In genomic region chr3:67048067-67048715, GRCh38 we compare ENCODE assay signal across 8 cellular contexts. TPM values are rescaled to one million over a fixed set of nuclear protein-coding genes. Genes with fewer than 3 reads are reported as not detected.
DNase-seq lines count a peak whose midpoint lies in the region; ATAC-seq and TF ChIP-seq lines count a peak whose summit lies in the region.

No MANE protein-coding gene starts in this region.

- POLR2A ChIA-PET in CD8-positive, alpha-beta T cell (lab: Charles Lee): interaction anchor here (1.4 kb wide), 1 partner anchor 22 kb away, joined by 3 read pairs; no protein-coding TSS in a partner anchor

- H3K9me3 Mint-ChIP-seq in CD14-positive monocyte: peaks cover 0 to 7% (median 3%) of the 10 kb centered on the region in 7 donors
- H3K9me3 Mint-ChIP-seq in CD8-positive, alpha-beta T cell: no peaks in the 10 kb centered on the region
- H3K9me3 Mint-ChIP-seq in activated T-helper 2 cell treated with anti-CD3 and anti-CD28 coated beads, Interferon-gamma antibody, Interleukin-2, Interleukin-4, amounts not matched to agents 10 μg/mL and 5 μg/mL and 100 μg/mL, durations not matched to agents 14 hours and 24 hours and 36 hours: no peaks in the 10 kb centered on the region

- no peak overlapping the region for H3K4me3 ChIP-seq in CD8-positive, alpha-beta T cell (ENCODE audit: low read depth, low read length)

- peak overlapping the region in 4 of 7 donors; percentile 3 to 81 (median 42) for H3K27ac Mint-ChIP-seq in CD14-positive monocyte
- no peak overlapping the region for H3K27ac Mint-ChIP-seq in CD8-positive, alpha-beta T cell
- H3K27ac Mint-ChIP-seq in activated T-helper 2 cell treated with anti-CD3 and anti-CD28 coated beads, Interferon-gamma antibody, Interleukin-2, Interleukin-4, amounts not matched to agents 10 μg/mL and 5 μg/mL and 100 μg/mL, durations not matched to agents 14 hours and 24 hours and 36 hours: no peak overlapping the region

- no peaks in the 10 kb centered on the region for H3K9me3 ChIP-seq in CD8-positive, alpha-beta T cell (ENCODE audit: low read length)

- no peak for TF ChIP-seq CTCF in CD14-positive monocyte (IDR thresholded peaks at IDR 0.05)
- TF ChIP-seq CTCF in CD8-positive, alpha-beta T cell (IDR thresholded peaks at IDR 0.05): no peak

- H3K4me1 Mint-ChIP-seq in CD14-positive monocyte: peaks cover 10% of the 10 kb centered on the region
- no peaks in the 10 kb centered on the region for H3K4me1 Mint-ChIP-seq in CD8-positive, alpha-beta T cell (ENCODE audit: low read depth)
- no peaks in the 10 kb centered on the region for H3K4me1 Mint-ChIP-seq in activated T-helper 2 cell treated with anti-CD3 and anti-CD28 coated beads, Interferon-gamma antibody, Interleukin-2, Interleukin-4, amounts not matched to agents 10 μg/mL and 5 μg/mL and 100 μg/mL, durations not matched to agents 14 hours and 24 hours and 36 hours (ENCODE audit: low read depth)

- no peaks in the 10 kb centered on the region for H3K36me3 ChIP-seq in CD8-positive, alpha-beta T cell (ENCODE audit: insufficient read depth, low read length)

- intact Hi-C loops in CD14-positive monocyte (cut with micrococcal nuclease): no loop called here
- intact Hi-C loops in CD8-positive, alpha-beta T cell (cut with DNase I, micrococcal nuclease): no loop called here
- intact Hi-C loops in activated T-helper 2 cell treated with anti-CD3 and anti-CD28 coated beads, Interferon-gamma antibody, Interleukin-2, Interleukin-4, amounts not matched to agents 10 μg/mL and 5 μg/mL and 100 μg/mL, durations not matched to agents 14 hours and 24 hours and 36 hours (cut with micrococcal nuclease): no loop called here

- H3K4me1 ChIP-seq in CD8-positive, alpha-beta T cell (ENCODE audit: insufficient read depth, low read length): no peaks in the 10 kb centered on the region

- H3K27ac ChIP-seq in CD8-positive, alpha-beta T cell (ENCODE audit: low read depth, low read length): no peak overlapping the region

- CTCF ChIA-PET in CD8-positive, alpha-beta T cell (lab: Charles Lee): no interaction called here

- H3K27me3 Mint-ChIP-seq in CD14-positive monocyte (ENCODE audit: low read depth in 3 of 3): peaks cover 0 to 10% (median 7%) of the 10 kb centered on the region in 3 donors
- H3K27me3 Mint-ChIP-seq in CD8-positive, alpha-beta T cell (ENCODE audit: low read depth): no peaks in the 10 kb centered on the region
- peaks cover 8% of the 10 kb centered on the region for H3K27me3 Mint-ChIP-seq in activated T-helper 2 cell treated with anti-CD3 and anti-CD28 coated beads, Interferon-gamma antibody, Interleukin-2, Interleukin-4, amounts not matched to agents 10 μg/mL and 5 μg/mL and 100 μg/mL, durations not matched to agents 14 hours and 24 hours and 36 hours (ENCODE audit: low read depth)

- ATAC-seq in GM19397 (IDR thresholded peaks at IDR 0.05; ENCODE audit: unreplicated experiment) (peak; percentile 88), HG03039 (IDR thresholded peaks at IDR 0.05; ENCODE audit: unreplicated experiment) (peak; percentile 95)
- ATAC-seq in CD8-positive, alpha-beta T cell: no peak

- DNase-seq in CD14-positive monocyte (ENCODE audit: low spot score) (no peak), NCI-H2081 treated with DMSO at 0.1 percent for 48 hours (lab: John Stamatoyannopoulos, UW) (peak; percentile 9), SW 1271 (lab: John Stamatoyannopoulos, UW) (no peak), NCI-H345 treated with DMSO at 0.1 percent for 48 hours (lab: John Stamatoyannopoulos, UW; ENCODE audit: unreplicated experiment) (no peak)
- DNase-seq in CD8-positive, alpha-beta T cell: no peak
- no peak for DNase-seq in activated T-helper 2 cell treated with anti-CD3 and anti-CD28 coated beads, Interferon-gamma antibody, Interleukin-2, Interleukin-4, amounts not matched to agents 10 μg/mL and 5 μg/mL and 100 μg/mL, durations not matched to agents 14 hours and 24 hours and 36 hours (ENCODE audit: low spot score)

- H3K27me3 ChIP-seq in CD8-positive, alpha-beta T cell (ENCODE audit: insufficient read depth, low read length): no peaks in the 10 kb centered on the region

- peak overlapping the region in 1 of 2 donors; percentile 62 for H3K4me3 Mint-ChIP-seq in CD14-positive monocyte
- H3K4me3 Mint-ChIP-seq in CD8-positive, alpha-beta T cell: no peak overlapping the region
- H3K4me3 Mint-ChIP-seq in activated T-helper 2 cell treated with anti-CD3 and anti-CD28 coated beads, Interferon-gamma antibody, Interleukin-2, Interleukin-4, amounts not matched to agents 10 μg/mL and 5 μg/mL and 100 μg/mL, durations not matched to agents 14 hours and 24 hours and 36 hours (ENCODE audit: low read depth): no peak overlapping the region

- H3K36me3 Mint-ChIP-seq in CD14-positive monocyte: no peaks in the 10 kb centered on the region
- no peaks in the 10 kb centered on the region for H3K36me3 Mint-ChIP-seq in CD8-positive, alpha-beta T cell
- H3K36me3 Mint-ChIP-seq in activated T-helper 2 cell treated with anti-CD3 and anti-CD28 coated beads, Interferon-gamma antibody, Interleukin-2, Interleukin-4, amounts not matched to agents 10 μg/mL and 5 μg/mL and 100 μg/mL, durations not matched to agents 14 hours and 24 hours and 36 hours (ENCODE audit: low read depth): no peaks in the 10 kb centered on the region

RNA-seq across cellular contexts. Expression of gene KBTBD8, which starts 50.1 kb away (rescaled TPM):
- 1 to 10 TPM; 3.0 to 3.2 TPM for polyA plus RNA-seq in CD14-positive monocyte
- total RNA-seq in CD8-positive, alpha-beta T cell: 10 to 100 TPM in 1 of 2 experiments, 1 to 10 TPM in 1; 9.5 to 12.1 TPM
- 10.4 and 13.4 TPM in 2 replicates for total RNA-seq in activated T-helper 2 cell treated with anti-CD3 and anti-CD28 coated beads, Interferon-gamma antibody, Interleukin-2, Interleukin-4, amounts not matched to agents 10 μg/mL and 5 μg/mL and 100 μg/mL, durations not matched to agents 14 hours and 24 hours and 36 hours

Comparison
In these comparisons a context has a peak if more than half of its experiments do, and no peak if none do; other contexts are left out.
1. H3K27ac Mint-ChIP-seq: peak in CD14-positive monocyte (4 of 7); none in CD8-positive, alpha-beta T cell (single experiment) and activated T-helper 2 cell treated with anti-CD3 and anti-CD28 coated beads, Interferon-gamma antibody, Interleukin-2, Interleukin-4, amounts not matched to agents 10 μg/mL and 5 μg/mL and 100 μg/mL, durations not matched to agents 14 hours and 24 hours and 36 hours (single experiment).